ENCODE assay signal across 10 cellular contexts in genomic region chr11:16356057-16356750, GRCh38. TPM values are rescaled to one million over a fixed set of nuclear protein-coding genes. Genes with fewer than 3 reads are reported as not detected.
DNase-seq lines count a peak whose midpoint lies in the region; ATAC-seq and TF ChIP-seq lines count a peak whose summit lies in the region.
"Had no signal": no experiment of that assay in that cellular context is flagged by ENCODE, and none has a peak within 500 bp of the region (broad histone marks: within the 10 kb centered on the region; RNA-seq: fewer than 3 reads in every experiment).

SOX6 (minus strand) TSS chr11:16356546; CDS start chr11:16341248, 15,298 bp downstream.

- no peak within 1 kb of the TSS for H3K4me3 Mint-ChIP-seq in WTC11
- no peak within 1 kb of the TSS for H3K4me3 Mint-ChIP-seq in activated T-cell treated with anti-CD3 and anti-CD28 coated beads, Interleukin-2, amount 50 U/mL, for 24 hours
- H3K4me3 Mint-ChIP-seq: activated naive CD8-positive, alpha-beta T cell treated with anti-CD3 and anti-CD28 coated beads, Interleukin-2, amount 50 U/mL, for 24 hours had no signal

- H3K36me3 ChIP-seq in HAP-1 (replicated peaks), result no peaks in the 10 kb centered on the region
- no peaks in the 10 kb centered on the region for H3K36me3 ChIP-seq in right atrium auricular region
- no peaks in the 10 kb centered on the region for H3K36me3 ChIP-seq in psoas muscle (ENCODE audit: insufficient read depth in 1 of 2, low read depth in 1 of 2)

- POLR2A ChIA-PET in WTC11 (lab: Charles Lee), result interaction anchor here (0.5 kb wide), 1 partner anchor 30 kb away, joined by 7 read pairs; no protein-coding TSS in a partner anchor

- H3K27ac ChIP-seq in right atrium auricular region (peak within 1 kb of the TSS; percentile 29 to 53), psoas muscle (peak within 1 kb of the TSS; percentile 73)
- H3K27ac ChIP-seq: foreskin keratinocyte had no signal

- TF ChIP-seq CTCF in WTC11 (IDR thresholded peaks at IDR 0.05) (no peak), right atrium auricular region (IDR thresholded peaks at IDR 0.05) (no peak), psoas muscle (IDR thresholded peaks at IDR 0.05) (no peak)

- ATAC-seq in WTC11 (peak; percentile 75), psoas muscle (peak; percentile 55 to 71 (median 61)), GM18861 (IDR thresholded peaks at IDR 0.05; ENCODE audit: unreplicated experiment) (no peak), GM21526 (IDR thresholded peaks at IDR 0.05; ENCODE audit: low FRiP score, unreplicated experiment) (no peak)
- ATAC-seq: activated naive CD8-positive, alpha-beta T cell treated with anti-CD3 and anti-CD28 coated beads, Interleukin-2, amount 50 U/mL, for 24 hours; foreskin keratinocyte had no signal

- H3K4me1 ChIP-seq in HAP-1, result peaks cover 39% of the 10 kb centered on the region
- H3K4me1 ChIP-seq in right atrium auricular region, result peaks cover 0 to 29% of the 10 kb centered on the region in 2 donors
- peaks cover 42% of the 10 kb centered on the region for H3K4me1 ChIP-seq in psoas muscle
- H3K4me1 ChIP-seq: foreskin keratinocyte had no signal

- in situ Hi-C loops in HAP-1 (cut with MboI; ENCODE audit: low sequenced_read_pairs), result no loop called here

- H3K4me3 ChIP-seq in HAP-1 (no peak within 1 kb of the TSS), right atrium auricular region (peak within 1 kb of the TSS in 1 of 2 donors; percentile 7), psoas muscle (peak within 1 kb of the TSS; percentile 39)

- H3K9me3 Mint-ChIP-seq in WTC11, result no peaks in the 10 kb centered on the region
- H3K9me3 Mint-ChIP-seq in activated T-cell treated with anti-CD3 and anti-CD28 coated beads, Interleukin-2, amount 50 U/mL, for 24 hours, result peaks cover 7% of the 10 kb centered on the region

- no peak within 1 kb of the TSS for H3K27ac Mint-ChIP-seq in WTC11
- H3K27ac Mint-ChIP-seq in activated T-cell treated with anti-CD3 and anti-CD28 coated beads, Interleukin-2, amount 50 U/mL, for 24 hours, result no peak within 1 kb of the TSS
- H3K27ac Mint-ChIP-seq: activated naive CD8-positive, alpha-beta T cell treated with anti-CD3 and anti-CD28 coated beads, Interleukin-2, amount 50 U/mL, for 24 hours had no signal

- peak; percentile 62 to 86 for DNase-seq in HAP-1 (ENCODE audit: low spot score in 2 of 2)
- DNase-seq in WTC11 (ENCODE audit: low spot score), result no peak
- no peak for DNase-seq in right atrium auricular region (ENCODE audit: low spot score)
- no peak for DNase-seq in psoas muscle
- no peak for DNase-seq in SIG-M5 (lab: John Stamatoyannopoulos, UW)
- DNase-seq in activated T-cell treated with anti-CD3 and anti-CD28 coated beads, Interleukin-2, amount 50 U/mL, for 24 hours, result no peak
- DNase-seq: activated naive CD8-positive, alpha-beta T cell treated with anti-CD3 and anti-CD28 coated beads, Interleukin-2, amount 50 U/mL, for 24 hours; foreskin keratinocyte had no signal

- H3K9me3 ChIP-seq in HAP-1 (no peaks in the 10 kb centered on the region), right atrium auricular region (no peaks in the 10 kb centered on the region), psoas muscle (no peaks in the 10 kb centered on the region)

- peaks cover 14% of the 10 kb centered on the region for H3K27me3 Mint-ChIP-seq in WTC11 (ENCODE audit: low read depth)
- no peaks in the 10 kb centered on the region for H3K27me3 Mint-ChIP-seq in activated T-cell treated with anti-CD3 and anti-CD28 coated beads, Interleukin-2, amount 50 U/mL, for 24 hours
- H3K27me3 Mint-ChIP-seq: activated naive CD8-positive, alpha-beta T cell treated with anti-CD3 and anti-CD28 coated beads, Interleukin-2, amount 50 U/mL, for 24 hours had no signal

- CTCF ChIA-PET in WTC11 (lab: Charles Lee), result interaction anchor here (1.0 kb wide), 1 partner anchor 258 kb away, joined by 3 read pairs; no protein-coding TSS in a partner anchor

- H3K4me1 Mint-ChIP-seq in WTC11, result peaks cover 19% of the 10 kb centered on the region
- no peaks in the 10 kb centered on the region for H3K4me1 Mint-ChIP-seq in activated T-cell treated with anti-CD3 and anti-CD28 coated beads, Interleukin-2, amount 50 U/mL, for 24 hours (ENCODE audit: low read depth)
- H3K4me1 Mint-ChIP-seq: activated naive CD8-positive, alpha-beta T cell treated with anti-CD3 and anti-CD28 coated beads, Interleukin-2, amount 50 U/mL, for 24 hours had no signal

- 39 to 54% (median 42%) methylated on average over 3 of the region's 3 CpGs for WGBS in psoas muscle, 3 donors

- intact Hi-C loops in psoas muscle (cut with DNase I), result no loop called here

- H3K27me3 ChIP-seq in HAP-1 (ENCODE audit: low read depth) (no peaks in the 10 kb centered on the region), right atrium auricular region (no peaks in the 10 kb centered on the region), psoas muscle (ENCODE audit: insufficient read depth in 3 of 3, low read length in 2 of 3) (no peaks in the 10 kb centered on the region)
- H3K27me3 ChIP-seq: foreskin keratinocyte had no signal

- H3K36me3 Mint-ChIP-seq in WTC11, result no peaks in the 10 kb centered on the region
- no peaks in the 10 kb centered on the region for H3K36me3 Mint-ChIP-seq in activated T-cell treated with anti-CD3 and anti-CD28 coated beads, Interleukin-2, amount 50 U/mL, for 24 hours (ENCODE audit: low read depth)

TF ChIP-seq in WTC11, 78 proteins besides CTCF, POLR2A, EP300 and RAD21 (continues in another document):
- TF ChIP-seq E2F1 (CRISPR knock-in tag; IDR thresholded peaks at IDR 0.05) (no peak), FOXJ3 (CRISPR knock-in tag; IDR thresholded peaks at IDR 0.05; ENCODE audit: borderline replicate concordance) (no peak), EMX1 (CRISPR knock-in tag; IDR thresholded peaks at IDR 0.05) (no peak), GRHL2 (CRISPR knock-in tag; IDR thresholded peaks at IDR 0.05; ENCODE audit: insufficient replicate concordance, severe bottlenecking) (no peak), RORB (CRISPR knock-in tag; IDR thresholded peaks at IDR 0.05) (no peak)
- TF ChIP-seq, protein P1, sequence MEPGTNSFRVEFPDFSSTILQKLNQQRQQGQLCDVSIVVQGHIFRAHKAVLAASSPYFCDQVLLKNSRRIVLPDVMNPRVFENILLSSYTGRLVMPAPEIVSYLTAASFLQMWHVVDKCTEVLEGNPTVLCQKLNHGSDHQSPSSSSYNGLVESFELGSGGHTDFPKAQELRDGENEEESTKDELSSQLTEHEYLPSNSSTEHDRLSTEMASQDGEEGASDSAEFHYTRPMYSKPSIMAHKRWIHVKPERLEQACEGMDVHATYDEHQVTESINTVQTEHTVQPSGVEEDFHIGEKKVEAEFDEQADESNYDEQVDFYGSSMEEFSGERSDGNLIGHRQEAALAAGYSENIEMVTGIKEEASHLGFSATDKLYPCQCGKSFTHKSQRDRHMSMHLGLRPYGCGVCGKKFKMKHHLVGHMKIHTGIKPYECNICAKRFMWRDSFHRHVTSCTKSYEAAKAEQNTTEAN (CRISPR knock-in tag; IDR thresholded peaks at IDR 0.05), result no peak
- TF ChIP-seq, protein P2, sequence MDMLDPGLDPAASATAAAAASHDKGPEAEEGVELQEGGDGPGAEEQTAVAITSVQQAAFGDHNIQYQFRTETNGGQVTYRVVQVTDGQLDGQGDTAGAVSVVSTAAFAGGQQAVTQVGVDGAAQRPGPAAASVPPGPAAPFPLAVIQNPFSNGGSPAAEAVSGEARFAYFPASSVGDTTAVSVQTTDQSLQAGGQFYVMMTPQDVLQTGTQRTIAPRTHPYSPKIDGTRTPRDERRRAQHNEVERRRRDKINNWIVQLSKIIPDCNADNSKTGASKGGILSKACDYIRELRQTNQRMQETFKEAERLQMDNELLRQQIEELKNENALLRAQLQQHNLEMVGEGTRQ (CRISPR knock-in tag; IDR thresholded peaks at IDR 0.05), result no peak
- TF ChIP-seq, protein P3, sequence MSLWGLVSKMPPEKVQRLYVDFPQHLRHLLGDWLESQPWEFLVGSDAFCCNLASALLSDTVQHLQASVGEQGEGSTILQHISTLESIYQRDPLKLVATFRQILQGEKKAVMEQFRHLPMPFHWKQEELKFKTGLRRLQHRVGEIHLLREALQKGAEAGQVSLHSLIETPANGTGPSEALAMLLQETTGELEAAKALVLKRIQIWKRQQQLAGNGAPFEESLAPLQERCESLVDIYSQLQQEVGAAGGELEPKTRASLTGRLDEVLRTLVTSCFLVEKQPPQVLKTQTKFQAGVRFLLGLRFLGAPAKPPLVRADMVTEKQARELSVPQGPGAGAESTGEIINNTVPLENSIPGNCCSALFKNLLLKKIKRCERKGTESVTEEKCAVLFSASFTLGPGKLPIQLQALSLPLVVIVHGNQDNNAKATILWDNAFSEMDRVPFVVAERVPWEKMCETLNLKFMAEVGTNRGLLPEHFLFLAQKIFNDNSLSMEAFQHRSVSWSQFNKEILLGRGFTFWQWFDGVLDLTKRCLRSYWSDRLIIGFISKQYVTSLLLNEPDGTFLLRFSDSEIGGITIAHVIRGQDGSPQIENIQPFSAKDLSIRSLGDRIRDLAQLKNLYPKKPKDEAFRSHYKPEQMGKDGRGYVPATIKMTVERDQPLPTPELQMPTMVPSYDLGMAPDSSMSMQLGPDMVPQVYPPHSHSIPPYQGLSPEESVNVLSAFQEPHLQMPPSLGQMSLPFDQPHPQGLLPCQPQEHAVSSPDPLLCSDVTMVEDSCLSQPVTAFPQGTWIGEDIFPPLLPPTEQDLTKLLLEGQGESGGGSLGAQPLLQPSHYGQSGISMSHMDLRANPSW (CRISPR knock-in tag; conservative IDR thresholded peaks at IDR 0.05; ENCODE audit: low read depth), result no peak

RNA-seq across cellular contexts. Expression of gene SOX6, which starts in this region (rescaled TPM):
- total RNA-seq in WTC11 (2021), result 0.13 to 0.62 TPM (median 0.32 TPM) in 3 replicates
- total RNA-seq in right atrium auricular region, result 10 to 100 TPM; 13.5 to 14.3 TPM
- total RNA-seq in psoas muscle, result 10 to 100 TPM; 14.6 to 47.6 (median 33.1) TPM
- polyA plus RNA-seq in psoas muscle, result 1 to 10 TPM in 2 of 3 donors, under 1 TPM in 1; 0.61 to 5.7 (median 4.9) TPM

Comparison
In these comparisons a context has a peak if more than half of its experiments do, and no peak if none do; other contexts are left out.
1. Peak in ATAC-seq in WTC11; RNA of the gene not detected or under 1 TPM.
2. DNase-seq: peak in HAP-1 (2 of 2); none in WTC11 (single experiment), right atrium auricular region (single experiment), psoas muscle (0 of 2), SIG-M5 (single experiment) and activated T-cell treated with anti-CD3 and anti-CD28 coated beads, Interleukin-2, amount 50 U/mL, for 24 hours (single experiment).
3. ATAC-seq: peak in psoas muscle (4 of 4); none in GM18861 (single experiment) and GM21526 (single experiment).